ENCODE assay signal across 14 cellular contexts in the genomic region with DNA sequence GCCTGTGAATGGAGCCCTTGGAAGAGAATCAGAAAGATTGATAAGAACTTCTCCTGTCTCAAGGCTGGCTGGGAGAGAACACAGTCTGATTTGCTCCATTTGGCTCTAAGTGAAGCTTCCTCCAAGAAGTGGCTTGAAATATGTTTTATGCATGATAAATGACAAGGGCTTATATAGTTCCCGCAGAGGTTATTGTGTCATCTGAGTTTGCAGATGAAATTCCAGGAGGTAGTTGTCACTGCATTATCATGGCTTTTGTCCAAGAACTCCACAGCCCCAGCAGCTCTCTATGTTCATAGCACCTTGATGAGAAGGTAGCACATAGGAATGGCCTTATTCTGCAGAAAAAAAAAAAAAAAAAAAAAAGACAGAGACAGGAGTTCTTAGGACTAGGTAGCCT.
DNase-seq lines count a peak whose midpoint lies in the region; ATAC-seq and TF ChIP-seq lines count a peak whose summit lies in the region.
"Had no signal": no experiment of that assay in that cellular context is flagged by ENCODE, and none has a peak within 500 bp of the region (broad histone marks: within the 10 kb centered on the region; RNA-seq: fewer than 3 reads in every experiment).

No MANE protein-coding gene starts in this region.

- H3K4me3 Mint-ChIP-seq in glutamatergic neuron (ENCODE audit: unreplicated experiment) = no peak overlapping the region
- H3K4me3 Mint-ChIP-seq: dendritic cell treated with granulocyte-macrophage colony-stimulating factor and Interleukin-4, amounts not matched to agents 40 ng/mL and 50 ng/mL, for 4 days; neural crest cell had no signal

- H3K36me3 Mint-ChIP-seq in glutamatergic neuron (ENCODE audit: unreplicated experiment) = no peaks in the 10 kb centered on the region

- intact Hi-C loops in gastrocnemius medialis (cut with DNase I; ENCODE audit: low total_unique reads) = no loop called here

- no peak overlapping the region for H3K27ac ChIP-seq in gastrocnemius medialis
- H3K27ac ChIP-seq: WERI-Rb-1 had no signal

- H3K9me3 ChIP-seq in gastrocnemius medialis = no peaks in the 10 kb centered on the region

- no peak for TF ChIP-seq POLR2A in gastrocnemius medialis (IDR thresholded peaks at IDR 0.05)

- H3K4me3 ChIP-seq in kidney epithelial cell (ENCODE audit: low read depth, low read length) (no peak overlapping the region), gastrocnemius medialis (no peak overlapping the region)

- H3K27me3 ChIP-seq in kidney epithelial cell (ENCODE audit: control insufficient read depth, insufficient read depth, low read length) = no peaks in the 10 kb centered on the region
- H3K27me3 ChIP-seq in gastrocnemius medialis = no peaks in the 10 kb centered on the region

- no peak for ATAC-seq in gastrocnemius medialis

- peaks cover 11% of the 10 kb centered on the region for H3K4me1 Mint-ChIP-seq in glutamatergic neuron (ENCODE audit: low read depth, unreplicated experiment)

- no peak overlapping the region for H3K27ac Mint-ChIP-seq in glutamatergic neuron (ENCODE audit: unreplicated experiment)

- no peaks in the 10 kb centered on the region for H3K27me3 Mint-ChIP-seq in glutamatergic neuron (ENCODE audit: unreplicated experiment)
- H3K27me3 Mint-ChIP-seq: dendritic cell treated with granulocyte-macrophage colony-stimulating factor and Interleukin-4, amounts not matched to agents 40 ng/mL and 50 ng/mL, for 4 days had no signal

- H3K4me1 ChIP-seq in gastrocnemius medialis = peaks cover 0 to 5% of the 10 kb centered on the region in 2 donors

- DNase-seq in A172 (ENCODE audit: low spot score) (peak; percentile 79), HPDE6-E6E7 (ENCODE audit: extremely low spot score) (peak; percentile 58), amniotic epithelial cell (ENCODE audit: low read depth) (peak; percentile 95), kidney epithelial cell (ENCODE audit: low read depth) (peak; percentile 26), GDM1 (lab: John Stamatoyannopoulos, UW) (no peak), gastrocnemius medialis (no peak), glutamatergic neuron (no peak), NCI-H1092 treated with DMSO at 0.1 percent for 48 hours (lab: John Stamatoyannopoulos, UW) (no peak)
- DNase-seq: NCI-H2029 treated with DMSO at 0.1 percent for 48 hours; SHP77; stimulated activated CD4-positive, alpha-beta T cell treated with anti-CD3 and anti-CD28 coated beads, Interleukin-1b, Interleukin-23, amount 100 ng/mL, for 48 hours; WERI-Rb-1 had no signal

- no peaks in the 10 kb centered on the region for H3K36me3 ChIP-seq in kidney epithelial cell (ENCODE audit: control insufficient read depth, insufficient read depth, low read length)
- H3K36me3 ChIP-seq in gastrocnemius medialis = no peaks in the 10 kb centered on the region
- H3K36me3 ChIP-seq: WERI-Rb-1 had no signal

- in situ Hi-C loops in gastrocnemius medialis (cut with MboI; ENCODE audit: low sequenced_read_pairs in 4 of 4) = no loop called here

- TF ChIP-seq CTCF in kidney epithelial cell (IDR thresholded peaks at IDR 0.05; ENCODE audit: insufficient read depth, low read length, poor library complexity, severe bottlenecking) (no peak), gastrocnemius medialis (IDR thresholded peaks at IDR 0.05 in 4 of 5, conservative IDR thresholded peaks at IDR 0.05 in 1 of 5) (no peak), glutamatergic neuron (IDR thresholded peaks at IDR 0.05; ENCODE audit: partially characterized antibody, unreplicated experiment) (no peak)

- H3K9me3 Mint-ChIP-seq in glutamatergic neuron (ENCODE audit: unreplicated experiment) = peaks cover 4% of the 10 kb centered on the region
- H3K9me3 Mint-ChIP-seq: dendritic cell treated with granulocyte-macrophage colony-stimulating factor and Interleukin-4, amounts not matched to agents 40 ng/mL and 50 ng/mL, for 4 days; neural crest cell had no signal

Comparison
In these comparisons a context has a peak if more than half of its experiments do, and no peak if none do; other contexts are left out.
1. DNase-seq: peak in A172 (single experiment), HPDE6-E6E7 (single experiment), amniotic epithelial cell (single experiment) and kidney epithelial cell (single experiment); none in GDM1 (single experiment), gastrocnemius medialis (0 of 2), glutamatergic neuron (single experiment) and NCI-H1092 treated with DMSO at 0.1 percent for 48 hours (single experiment).